In genomic region chr15:49083471-49084284, GRCh38 we compare ENCODE assay signal across 18 cellular contexts. TPM values are rescaled to one million over a fixed set of nuclear protein-coding genes. Genes with fewer than 3 reads are reported as not detected.
DNase-seq lines count a peak whose midpoint lies in the region; ATAC-seq and TF ChIP-seq lines count a peak whose summit lies in the region.
"Had no signal": no experiment of that assay in that cellular context is flagged by ENCODE, and none has a peak within 500 bp of the region (broad histone marks: within the 10 kb centered on the region; RNA-seq: fewer than 3 reads in every experiment).

No MANE protein-coding gene starts in this region.

- H2BK15ac ChIP-seq in mesenchymal stem cell (ENCODE audit: low read depth, poor library complexity, severe bottlenecking), result no peak overlapping the region

- no peak overlapping the region for H3K14ac ChIP-seq in mesenchymal stem cell (ENCODE audit: low read length in 2 of 2)

- WGBS in mesenchymal stem cell, result 97% methylated on average over 5 of the region's 5 CpGs

- peak; percentile 6 for DNase-seq in HFF-Myc (ENCODE audit: extremely low read depth, low read depth)
- DNase-seq in mesenchymal stem cell, result peak; percentile 46
- DNase-seq in epidermal melanocyte (ENCODE audit: insufficient read length, low spot score), result no peak
- DNase-seq in NCI-H1417 treated with DMSO at 0.1 percent for 48 hours (lab: John Stamatoyannopoulos, UW), result no peak
- DNase-seq in NCI-H226, result no peak
- DNase-seq: activated CD4-positive, alpha-beta T cell treated with anti-CD3 and anti-CD28 coated beads for 48 hours; caudate nucleus; DMS53; MV-4-11; NCI-H2081 treated with DMSO at 0.1 percent for 48 hours; NCI-H526 treated with DMSO at 0.1 percent for 48 hours; PC-9; right lobe of liver; stimulated activated CD4-positive, alpha-beta T cell treated with anti-CD3 and anti-CD28 coated beads, Interleukin-2, amount 100 ng/mL, for 48 hours had no signal

- no peak for ATAC-seq in GM18909 (IDR thresholded peaks at IDR 0.05; ENCODE audit: poor library complexity, unreplicated experiment)
- ATAC-seq: right lobe of liver had no signal

- H3K27ac ChIP-seq in cingulate gyrus (ENCODE audit: low read depth, low read length) (peak overlapping the region; percentile 67), mesenchymal stem cell (ENCODE audit: low read length, poor library complexity, severe bottlenecking) (no peak overlapping the region)
- H3K27ac ChIP-seq: neural progenitor cell, PC-9, right lobe of liver, suprapubic skin had no signal

- no peaks in the 10 kb centered on the region for H3K27me3 ChIP-seq in mesenchymal stem cell (ENCODE audit: control insufficient read depth in 1 of 2, insufficient read depth in 1 of 2, low read length in 2 of 2)
- H3K27me3 ChIP-seq: neural progenitor cell, right lobe of liver, suprapubic skin had no signal

- H3K9ac ChIP-seq in mesenchymal stem cell (ENCODE audit: low read length), result peak overlapping the region; percentile 55
- H3K9ac ChIP-seq: neural progenitor cell had no signal

- H2AK5ac ChIP-seq in mesenchymal stem cell (ENCODE audit: low read length, severe bottlenecking), result no peak overlapping the region

- TF ChIP-seq CTCF in HFF-Myc (IDR thresholded peaks at IDR 0.05; ENCODE audit: low read depth, low read length, missing control alignments), result no peak

- H3K36me3 ChIP-seq in mesenchymal stem cell (ENCODE audit: control insufficient read depth in 1 of 2, insufficient read depth in 2 of 2, low read depth in 1 of 2, low read length in 2 of 2), result no peaks in the 10 kb centered on the region
- H3K36me3 ChIP-seq: neural progenitor cell, right lobe of liver, suprapubic skin had no signal

- H3K9me3 ChIP-seq in mesenchymal stem cell (ENCODE audit: control insufficient read depth, low read length), result no peaks in the 10 kb centered on the region
- H3K9me3 ChIP-seq: right lobe of liver, suprapubic skin had no signal

- H3K4ac ChIP-seq in mesenchymal stem cell (ENCODE audit: low read depth in 1 of 2, low read length in 2 of 2), result no peak overlapping the region

- no peak overlapping the region for H2BK120ac ChIP-seq in mesenchymal stem cell (ENCODE audit: low read depth, low read length)

- H3K79me1 ChIP-seq in mesenchymal stem cell (replicated peaks; ENCODE audit: low read length, poor library complexity, severe bottlenecking), result no peaks in the 10 kb centered on the region

- no peak overlapping the region for H3K23ac ChIP-seq in mesenchymal stem cell (ENCODE audit: low read length in 2 of 2)

- no peak overlapping the region for H3K4me3 ChIP-seq in HFF-Myc (replicated peaks; ENCODE audit: low read depth, low read length)
- peak overlapping the region in 1 of 2 experiments; percentile 2 for H3K4me3 ChIP-seq in mesenchymal stem cell (ENCODE audit: insufficient read depth in 1 of 2, low read depth in 1 of 2, low read length in 2 of 2)
- H3K4me3 ChIP-seq: neural progenitor cell, PC-9, right lobe of liver, suprapubic skin had no signal

- no peak overlapping the region for H3K18ac ChIP-seq in mesenchymal stem cell (ENCODE audit: low read depth in 1 of 2, low read length in 2 of 2)

- H4K8ac ChIP-seq in mesenchymal stem cell (ENCODE audit: low read length), result no peak overlapping the region

- no peak overlapping the region for H2BK12ac ChIP-seq in mesenchymal stem cell (ENCODE audit: low read length in 2 of 2)

- no peak overlapping the region for H4K91ac ChIP-seq in mesenchymal stem cell (ENCODE audit: low read length)

- no peak overlapping the region for H3K4me2 ChIP-seq in mesenchymal stem cell (ENCODE audit: low read length, poor library complexity, severe bottlenecking)
- H3K4me2 ChIP-seq: neural progenitor cell, PC-9 had no signal

- no peak overlapping the region for H2BK5ac ChIP-seq in mesenchymal stem cell (ENCODE audit: low read depth, low read length, poor library complexity, severe bottlenecking)

- no peak overlapping the region for H2AFZ ChIP-seq in mesenchymal stem cell (ENCODE audit: low read depth, low read length)
- H2AFZ ChIP-seq: neural progenitor cell, PC-9 had no signal

- no peaks in the 10 kb centered on the region for H3K4me1 ChIP-seq in mesenchymal stem cell (ENCODE audit: control insufficient read depth, insufficient read depth, low read depth, low read length)
- H3K4me1 ChIP-seq: suprapubic skin had no signal

RNA-seq across cellular contexts. Expression of gene SECISBP2L, which starts 37.4 kb away (rescaled TPM):
- 21.1 TPM for polyA plus RNA-seq in mesenchymal stem cell (2013, experiment 1 of 2)
- polyA plus RNA-seq in mesenchymal stem cell (2013, experiment 2 of 2), result 17.6 TPM

Comparison
In these comparisons a context has a peak if more than half of its experiments do, and no peak if none do; other contexts are left out.
1. DNase-seq: peak in HFF-Myc (single experiment) and mesenchymal stem cell (single experiment); none in epidermal melanocyte (single experiment), NCI-H1417 treated with DMSO at 0.1 percent for 48 hours (single experiment) and NCI-H226 (single experiment).